Comparison of ENCODE assay signal across 29 cellular contexts in genomic region chr1:56355918-56356317, GRCh38.
"Had no signal": no experiment of that assay in that cellular context is flagged by ENCODE, and none has a peak within 500 bp of the region (broad histone marks: within the 10 kb centered on the region; RNA-seq: fewer than 3 reads in every experiment).

No MANE protein-coding gene starts in this region.

- H3K4me1 Mint-ChIP-seq: activated naive CD8-positive, alpha-beta T cell treated with anti-CD3 and anti-CD28 coated beads for 36 hours had no signal

- H3K27ac Mint-ChIP-seq: activated naive CD4-positive, alpha-beta T cell treated with anti-CD3 and anti-CD28 coated beads for 36 hours; activated naive CD8-positive, alpha-beta T cell treated with anti-CD3 and anti-CD28 coated beads for 36 hours; activated T-helper 1 cell treated with anti-CD3 and anti-CD28 coated beads, Interleukin-12 subunit alpha, Interleukin-12 subunit beta, Interleukin-2, Interleukin-4 antibody, amounts not matched to agents 30 ng/mL and 10 ng/mL and 1 ng/mL, durations not matched to agents 14 hours and 24 hours and 36 hours; effector memory CD8-positive, alpha-beta T cell had no signal

- H3K36me3 ChIP-seq: adrenal gland, gastroesophageal sphincter, left lung, pancreas, prostate gland, transverse colon had no signal

- H3K27ac ChIP-seq: adrenal gland, gastroesophageal sphincter, left lung, pancreas, prostate gland, testis, transverse colon, VCaP had no signal

- H3K27me3 ChIP-seq: adrenal gland, gastroesophageal sphincter, left lung, pancreas, testis, transverse colon had no signal

- H3K9me3 Mint-ChIP-seq: activated naive CD4-positive, alpha-beta T cell treated with anti-CD3 and anti-CD28 coated beads for 36 hours; activated T-helper 1 cell treated with anti-CD3 and anti-CD28 coated beads, Interleukin-12 subunit alpha, Interleukin-12 subunit beta, Interleukin-2, Interleukin-4 antibody, amounts not matched to agents 30 ng/mL and 10 ng/mL and 1 ng/mL, durations not matched to agents 14 hours and 24 hours and 36 hours; brain; neural crest cell had no signal

- H3K9me3 ChIP-seq: adrenal gland, gastroesophageal sphincter, left lung, mucosa of descending colon, pancreas, prostate gland, testis, transverse colon had no signal

- ATAC-seq: effector memory CD8-positive, alpha-beta T cell; gastroesophageal sphincter; left lung; mucosa of descending colon; stimulated activated naive CD8-positive, alpha-beta T cell treated with anti-CD3 and anti-CD28 coated beads, Interleukin-15, Interleukin-2, amounts not matched to agents 100 U/mL and 50 U/mL, for 24 hours had no signal

- H3K4me1 ChIP-seq: gastroesophageal sphincter, left lung, prostate gland, testis, transverse colon had no signal

- DNase-seq: activated CD4-positive, alpha-beta T cell treated with anti-CD3 and anti-CD28 coated beads for 4 hours; activated CD4-positive, alpha-beta T cell treated with anti-CD3 and anti-CD28 coated beads, Interleukin-2, amount 50 U/mL, for 4 hours; activated effector memory CD4-positive, alpha-beta T cell treated with anti-CD3 and anti-CD28 coated beads, Interleukin-2, amount 50 U/mL, for 16 hours; activated naive CD4-positive, alpha-beta T cell treated with anti-CD3 and anti-CD28 coated beads for 36 hours; activated naive CD8-positive, alpha-beta T cell treated with anti-CD3 and anti-CD28 coated beads for 36 hours; activated T-cell treated with anti-CD3 and anti-CD28 coated beads for 4 hours; adrenal gland; aorta; caudate nucleus; cortex of kidney; effector memory CD8-positive, alpha-beta T cell; erythroblast; head of caudate nucleus; kidney glomerular epithelial cell; left lung; mucosa of descending colon; nucleus accumbens; pancreas; stimulated activated CD4-positive, alpha-beta T cell treated with anti-CD3 and anti-CD28 coated beads, Interleukin-12 subunit alpha, Interleukin-12 subunit beta, amount 100 ng/mL, for 4 hours; stimulated activated CD4-positive, alpha-beta T cell treated with anti-CD3 and anti-CD28 coated beads, Interleukin-4, amount 100 ng/mL, for 1 hour; stimulated activated naive CD8-positive, alpha-beta T cell treated with anti-CD3 and anti-CD28 coated beads, Interleukin-15, Interleukin-2, amounts not matched to agents 100 U/mL and 50 U/mL, for 24 hours; testis; transverse colon had no signal

- H3K4me3 ChIP-seq: adrenal gland, gastroesophageal sphincter, left lung, mucosa of descending colon, pancreas, prostate gland, testis, transverse colon had no signal

- H3K36me3 Mint-ChIP-seq: activated naive CD8-positive, alpha-beta T cell treated with anti-CD3 and anti-CD28 coated beads for 36 hours; brain had no signal

- H3K4me3 Mint-ChIP-seq: activated naive CD4-positive, alpha-beta T cell treated with anti-CD3 and anti-CD28 coated beads for 36 hours; activated naive CD8-positive, alpha-beta T cell treated with anti-CD3 and anti-CD28 coated beads for 36 hours; activated T-helper 1 cell treated with anti-CD3 and anti-CD28 coated beads, Interleukin-12 subunit alpha, Interleukin-12 subunit beta, Interleukin-2, Interleukin-4 antibody, amounts not matched to agents 30 ng/mL and 10 ng/mL and 1 ng/mL, durations not matched to agents 14 hours and 24 hours and 36 hours; brain; effector memory CD8-positive, alpha-beta T cell; neural crest cell had no signal
